1 cellular context compared by ENCODE assay signal in the genomic region with DNA sequence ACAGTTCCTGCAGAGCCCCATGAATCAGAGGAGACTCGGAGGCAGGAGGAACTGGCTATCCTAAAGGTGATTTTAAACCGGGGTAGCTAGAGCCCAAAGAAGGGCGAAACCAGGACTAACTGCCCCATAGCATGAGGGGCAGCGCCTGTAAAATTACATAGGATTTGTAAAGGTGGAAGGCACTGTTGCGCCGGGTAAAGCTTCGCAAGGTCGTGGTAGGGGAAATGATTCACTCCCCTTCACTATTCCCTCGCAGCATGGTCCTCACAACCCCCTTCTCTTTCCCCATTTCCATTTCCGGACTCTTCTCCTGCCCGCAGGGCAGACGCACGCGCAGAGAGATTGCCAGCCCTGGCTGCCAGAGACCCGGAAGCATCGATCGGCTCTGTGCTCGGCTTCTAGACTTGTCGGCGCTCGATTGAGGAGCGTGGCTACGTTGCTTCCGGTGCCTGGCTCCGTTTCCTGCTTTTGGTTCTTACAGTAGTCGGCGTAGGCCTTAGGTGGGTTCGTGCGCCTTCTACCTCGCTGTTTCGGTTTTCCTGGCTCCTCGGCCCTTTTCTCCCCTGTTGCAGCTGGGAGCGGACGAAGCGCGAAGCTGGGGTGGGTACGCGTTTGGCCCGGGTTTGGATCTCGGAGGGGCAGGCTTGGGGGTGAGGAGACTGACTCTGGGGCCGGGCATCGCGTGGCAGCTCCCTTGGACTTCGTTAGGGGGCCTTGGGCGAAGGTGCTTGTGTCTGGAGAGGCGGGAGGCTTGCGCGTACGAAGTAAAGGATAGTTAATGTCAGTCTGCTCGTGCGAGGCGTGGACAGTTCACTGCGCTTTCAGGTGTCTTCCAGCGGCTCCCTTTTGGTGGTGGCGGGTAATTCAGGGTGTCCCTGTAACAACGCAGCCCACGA.
A peak's percentile ranks its signal among the peaks of the same experiment; 100 is the strongest.
TF ChIP-seq lines count a peak whose summit lies in the region.

SNRPB2 (plus strand) TSS at position 462 of the 896 bp plus-strand sequence. CDS start 1,677 bp downstream, outside the sequence.

TF ChIP-seq in A549, 52 proteins besides CTCF, POLR2A, EP300 and RAD21 (continued from another document):
- peak; percentile 78; the same call in 1 of the 2 replicates for TF ChIP-seq KDM5A (IDR thresholded peaks at IDR 0.05)
- TF ChIP-seq CEBPB (IDR thresholded peaks at IDR 0.05), result 0 out of 4 replicates have a peak, but pooled peaks of 1 of the 2 experiments have one; percentile 9
- no peak; the same call in 1 of the 2 replicates for TF ChIP-seq TP53 (CRISPR knock-in tag; IDR thresholded peaks at IDR 0.05)
- no peak for TF ChIP-seq ESRRA (IDR thresholded peaks at IDR 0.05; ENCODE audit: borderline replicate concordance, low read length)
- peak; percentile 91 for TF ChIP-seq EHMT2 (IDR thresholded peaks at IDR 0.05; ENCODE audit: low read depth)
- TF ChIP-seq, protein P1, sequence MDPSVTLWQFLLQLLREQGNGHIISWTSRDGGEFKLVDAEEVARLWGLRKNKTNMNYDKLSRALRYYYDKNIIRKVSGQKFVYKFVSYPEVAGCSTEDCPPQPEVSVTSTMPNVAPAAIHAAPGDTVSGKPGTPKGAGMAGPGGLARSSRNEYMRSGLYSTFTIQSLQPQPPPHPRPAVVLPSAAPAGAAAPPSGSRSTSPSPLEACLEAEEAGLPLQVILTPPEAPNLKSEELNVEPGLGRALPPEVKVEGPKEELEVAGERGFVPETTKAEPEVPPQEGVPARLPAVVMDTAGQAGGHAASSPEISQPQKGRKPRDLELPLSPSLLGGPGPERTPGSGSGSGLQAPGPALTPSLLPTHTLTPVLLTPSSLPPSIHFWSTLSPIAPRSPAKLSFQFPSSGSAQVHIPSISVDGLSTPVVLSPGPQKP (IDR thresholded peaks at IDR 0.05; ENCODE audit: low read depth, low read length), result 0 out of 2 replicates have a peak, but pooled peaks have one; percentile 85
- peak; percentile 45; the same call in 1 of the 2 replicates for TF ChIP-seq FOSB (CRISPR knock-in tag; IDR thresholded peaks at IDR 0.05)
